Comparison of ENCODE assay signal across 1 cellular context in genomic region chr20:57258055-57258454, GRCh38.
A peak's percentile ranks its signal among the peaks of the same experiment; 100 is the strongest.
TF ChIP-seq lines count a peak whose summit lies in the region.

No MANE protein-coding gene starts in this region.

TF ChIP-seq in HEK293, 187 proteins besides CTCF, POLR2A, EP300 and RAD21 (continued from another document and continues in another):
- TF ChIP-seq ZNF280D (tag by site-specific recombination; IDR thresholded peaks at IDR 0.05) (no peak), ZNF114 (tag by site-specific recombination; IDR thresholded peaks at IDR 0.05) (no peak), SCRT2 (tag by site-specific recombination; IDR thresholded peaks at IDR 0.05) (no peak), ZNF48 (tag by site-specific recombination; IDR thresholded peaks at IDR 0.05) (no peak), ZNF585B (tag by site-specific recombination; IDR thresholded peaks at IDR 0.05) (no peak), ZNF621 (tag by site-specific recombination; IDR thresholded peaks at IDR 0.05) (no peak), ZNF596 (tag by site-specific recombination; IDR thresholded peaks at IDR 0.05) (peak; percentile 45), ZNF423 (tag by site-specific recombination; IDR thresholded peaks at IDR 0.05) (peak; percentile 85), ZNF660 (tag by site-specific recombination; IDR thresholded peaks at IDR 0.05) (no peak), ZBTB8A (tag by site-specific recombination; IDR thresholded peaks at IDR 0.05) (peak; percentile 63), ZSCAN23 (tag by site-specific recombination; IDR thresholded peaks at IDR 0.05) (no peak), TSHZ1 (tag by site-specific recombination; IDR thresholded peaks at IDR 0.05; ENCODE audit: borderline replicate concordance) (peak; percentile 48), REST (tag by site-specific recombination; IDR thresholded peaks at IDR 0.05) (no peak), ZNF24 (tag by site-specific recombination; IDR thresholded peaks at IDR 0.05) (no peak), ZNF629 (tag by site-specific recombination; IDR thresholded peaks at IDR 0.05) (peak; percentile 55; the same call in 1 of the 2 replicates), KLF7 (tag by site-specific recombination; IDR thresholded peaks at IDR 0.05; ENCODE audit: borderline replicate concordance) (no peak; the same call in 1 of the 2 replicates), ZNF133 (tag by site-specific recombination; IDR thresholded peaks at IDR 0.05) (no peak), ZFP41 (tag by site-specific recombination; IDR thresholded peaks at IDR 0.05; ENCODE audit: borderline replicate concordance) (no peak), ZIC2 (tag by site-specific recombination; IDR thresholded peaks at IDR 0.05) (peak; percentile 40; the same call in 1 of the 2 replicates), ZNF341 (tag by site-specific recombination; IDR thresholded peaks at IDR 0.05; ENCODE audit: low read depth) (peak; percentile 51; the same call in 1 of the 2 replicates), ZBTB6 (tag by site-specific recombination; IDR thresholded peaks at IDR 0.05) (no peak), ZSCAN30 (tag by site-specific recombination; IDR thresholded peaks at IDR 0.05) (peak; percentile 85), GLI2 (tag by site-specific recombination; IDR thresholded peaks at IDR 0.05; ENCODE audit: borderline replicate concordance, low read depth) (0 out of 2 replicates have a peak, but pooled peaks have one; percentile 9), ZNF560 (tag by site-specific recombination; IDR thresholded peaks at IDR 0.05; ENCODE audit: borderline replicate concordance) (no peak), ZNF426 (tag by site-specific recombination; IDR thresholded peaks at IDR 0.05) (no peak), YY1 (tag by site-specific recombination; IDR thresholded peaks at IDR 0.05) (0 out of 2 replicates have a peak, but pooled peaks have one; percentile 32), EGR2 (tag by site-specific recombination; IDR thresholded peaks at IDR 0.05; ENCODE audit: low read depth) (no peak), GFI1B (tag by site-specific recombination; IDR thresholded peaks at IDR 0.05) (peak; percentile 30; the same call in 1 of the 2 replicates), ZNF473 (tag by site-specific recombination; IDR thresholded peaks at IDR 0.05) (no peak), ZNF670 (tag by site-specific recombination; IDR thresholded peaks at IDR 0.05; ENCODE audit: low read depth) (no peak), ZNF148 (tag by site-specific recombination; IDR thresholded peaks at IDR 0.05; ENCODE audit: borderline replicate concordance) (no peak), ZNF843 (tag by site-specific recombination; IDR thresholded peaks at IDR 0.05) (peak; percentile 82), ZSCAN5A (tag by site-specific recombination; IDR thresholded peaks at IDR 0.05) (no peak), ZNF362 (tag by site-specific recombination; IDR thresholded peaks at IDR 0.05) (no peak), PRDM4 (tag by site-specific recombination; IDR thresholded peaks at IDR 0.05) (peak; percentile 91), BCL11A (tag by site-specific recombination; IDR thresholded peaks at IDR 0.05; ENCODE audit: low read depth) (no peak), ZNF19 (tag by site-specific recombination; IDR thresholded peaks at IDR 0.05; ENCODE audit: low read depth) (no peak), ZFHX2 (tag by site-specific recombination; conservative IDR thresholded peaks at IDR 0.05) (no peak), ZNF239 (tag by site-specific recombination; IDR thresholded peaks at IDR 0.05) (no peak), ZNF626 (tag by site-specific recombination; IDR thresholded peaks at IDR 0.05) (no peak)
